In the genomic region with DNA sequence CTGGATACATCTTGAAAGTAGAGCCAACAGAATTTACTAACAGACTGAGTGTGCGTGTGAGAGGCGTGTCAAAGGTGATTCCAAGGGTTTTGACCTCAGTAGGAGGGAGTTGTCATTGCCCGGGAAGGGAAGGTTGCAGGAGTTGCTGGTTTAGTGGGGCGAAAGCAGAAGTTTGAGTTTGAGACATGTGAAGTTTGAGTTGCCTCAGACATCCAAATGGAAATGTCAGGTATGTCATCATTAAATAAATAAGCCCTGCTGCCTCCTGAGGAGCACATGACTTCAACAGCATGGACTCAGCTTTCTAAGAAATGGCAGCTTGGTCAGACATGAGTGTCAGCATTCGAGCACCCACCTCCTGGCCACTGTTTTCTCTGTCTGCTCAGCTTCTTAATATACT, we compare ENCODE assay signal across 1 cellular context.
TF ChIP-seq lines count a peak whose summit lies in the region.

No MANE protein-coding gene starts in this region.

TF ChIP-seq in HEK293, 187 proteins besides CTCF, POLR2A, EP300 and RAD21 (continued from another document):
- TF ChIP-seq ZNF211 (tag by site-specific recombination; IDR thresholded peaks at IDR 0.05; ENCODE audit: low read depth) (no peak), ZNF473 (tag by site-specific recombination; IDR thresholded peaks at IDR 0.05) (no peak), SALL2 (tag by site-specific recombination; IDR thresholded peaks at IDR 0.05; ENCODE audit: borderline replicate concordance) (no peak), YY2 (tag by site-specific recombination; IDR thresholded peaks at IDR 0.05) (peak; percentile 46; the same call in 1 of the 2 replicates), ZNF23 (tag by site-specific recombination; IDR thresholded peaks at IDR 0.05; ENCODE audit: borderline replicate concordance) (no peak), ZNF747 (tag by site-specific recombination; IDR thresholded peaks at IDR 0.05) (no peak), ELK4 (IDR thresholded peaks at IDR 0.05; ENCODE audit: borderline replicate concordance, low read depth, low read length) (no peak), ZBTB7A (tag by site-specific recombination; IDR thresholded peaks at IDR 0.05; ENCODE audit: low read depth) (no peak), ZNF600 (tag by site-specific recombination; IDR thresholded peaks at IDR 0.05) (peak; percentile 64)
- TF ChIP-seq, protein P1, sequence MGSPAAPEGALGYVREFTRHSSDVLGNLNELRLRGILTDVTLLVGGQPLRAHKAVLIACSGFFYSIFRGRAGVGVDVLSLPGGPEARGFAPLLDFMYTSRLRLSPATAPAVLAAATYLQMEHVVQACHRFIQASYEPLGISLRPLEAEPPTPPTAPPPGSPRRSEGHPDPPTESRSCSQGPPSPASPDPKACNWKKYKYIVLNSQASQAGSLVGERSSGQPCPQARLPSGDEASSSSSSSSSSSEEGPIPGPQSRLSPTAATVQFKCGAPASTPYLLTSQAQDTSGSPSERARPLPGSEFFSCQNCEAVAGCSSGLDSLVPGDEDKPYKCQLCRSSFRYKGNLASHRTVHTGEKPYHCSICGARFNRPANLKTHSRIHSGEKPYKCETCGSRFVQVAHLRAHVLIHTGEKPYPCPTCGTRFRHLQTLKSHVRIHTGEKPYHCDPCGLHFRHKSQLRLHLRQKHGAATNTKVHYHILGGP (tag by site-specific recombination; IDR thresholded peaks at IDR 0.05), result peak; percentile 88
